ENCODE assay signal across 1 cellular context in genomic region chr9:41123812-41124211, GRCh38. TPM values are rescaled to one million over a fixed set of nuclear protein-coding genes. Genes with fewer than 3 reads are reported as not detected.
"Had no signal": no experiment of that assay in that cellular context is flagged by ENCODE, and none has a peak within 500 bp of the region (broad histone marks: within the 10 kb centered on the region; RNA-seq: fewer than 3 reads in every experiment).

No MANE protein-coding gene starts in this region.

RNA-seq across cellular contexts. Expression of gene FOXD4L6, which starts 4.7 kb away (rescaled TPM):
- total RNA-seq: PC-9 had no signal
